8 cellular contexts compared by ENCODE assay signal in genomic region chr2:43224571-43225092, GRCh38. TPM values are rescaled to one million over a fixed set of nuclear protein-coding genes. Genes with fewer than 3 reads are reported as not detected.
DNase-seq lines count a peak whose midpoint lies in the region; ATAC-seq and TF ChIP-seq lines count a peak whose summit lies in the region.

No MANE protein-coding gene starts in this region.

- peaks cover 37% of the 10 kb centered on the region for H3K4me1 Mint-ChIP-seq in type B pancreatic cell (ENCODE audit: unreplicated experiment)

- ATAC-seq in HG03097 (IDR thresholded peaks at IDR 0.05; ENCODE audit: low FRiP score, unreplicated experiment) = no peak

- peak overlapping the region; percentile 95 for H3K4me3 Mint-ChIP-seq in type B pancreatic cell

- peak overlapping the region; percentile 98 for H3K27ac Mint-ChIP-seq in type B pancreatic cell

- peaks cover 28% of the 10 kb centered on the region for H3K36me3 Mint-ChIP-seq in type B pancreatic cell

- H3K9me3 Mint-ChIP-seq in type B pancreatic cell = no peaks in the 10 kb centered on the region

- TF ChIP-seq CTCF in GM13977 (IDR thresholded peaks at IDR 0.05; ENCODE audit: extremely low read depth, insufficient read depth, missing control alignments) (no peak), type B pancreatic cell (conservative IDR thresholded peaks at IDR 0.05) (no peak)

- peaks cover 7% of the 10 kb centered on the region for H3K27me3 Mint-ChIP-seq in type B pancreatic cell

- DNase-seq in GM13977 (ENCODE audit: low spot score) (peak; percentile 60), T1000 (lab: John Stamatoyannopoulos, UW) (peak; percentile 40), dermis blood vessel endothelial cell (peak; percentile 49), myocyte (ENCODE audit: low read depth) (peak; percentile 38), type B pancreatic cell (ENCODE audit: extremely low spot score, unreplicated experiment) (peak; percentile 78), HuH-7.5 (ENCODE audit: low spot score) (no peak), ecto neural progenitor cell (ENCODE audit: low spot score) (no peak)

- in situ Hi-C loops in GM13977 (cut with MboI; ENCODE audit: low pct_unique_long_range_greater_than_20kb, low sequenced_read_pairs, unreplicated experiment) = loop anchor here (5.0 to 25.0 kb wide), 4 partner anchors 60 to 262 kb away; no protein-coding TSS in a partner anchor

RNA-seq across cellular contexts. Expression of gene ZFP36L2, which starts 1.8 kb away (rescaled TPM):
- total RNA-seq in dermis blood vessel endothelial cell (13.1 and 30.7 TPM in 2 replicates), myocyte (6.1 and 6.2 TPM in 2 replicates), type B pancreatic cell (ENCODE audit: low replicate concordance) (198 and 437 TPM in 2 replicates)
- 10.3 TPM for polyA plus RNA-seq in myocyte (2012)

Comparison
In these comparisons a context has a peak if more than half of its experiments do, and no peak if none do; other contexts are left out.
1. DNase-seq: peak in GM13977 (single experiment), T1000 (single experiment), dermis blood vessel endothelial cell (single experiment), myocyte (single experiment) and type B pancreatic cell (single experiment); none in HuH-7.5 (single experiment) and ecto neural progenitor cell (single experiment).